In genomic region chr15:62186578-62186977, GRCh38 we compare ENCODE assay signal across 21 cellular contexts.
"Had no signal": no experiment of that assay in that cellular context is flagged by ENCODE, and none has a peak within 500 bp of the region (broad histone marks: within the 10 kb centered on the region; RNA-seq: fewer than 3 reads in every experiment).

No MANE protein-coding gene starts in this region.

- DNase-seq: stimulated activated CD4-positive, alpha-beta T cell treated with anti-CD3 and anti-CD28 coated beads, Interleukin-2, amount 100 ng/mL, for 48 hours; stimulated activated CD4-positive, alpha-beta T cell treated with anti-CD3 and anti-CD28 coated beads, Interleukin-4, amount 100 ng/mL, for 1 hour; stimulated activated CD4-positive, alpha-beta T cell treated with anti-CD3 and anti-CD28 coated beads, Interleukin-4, amount 100 ng/mL, for 24 hours; stimulated activated CD4-positive, alpha-beta T cell treated with anti-CD3 and anti-CD28 coated beads, Interleukin-4, amount 100 ng/mL, for 4 hours; stimulated activated CD8-positive, alpha-beta memory T cell treated with anti-CD3 and anti-CD28 coated beads, Interleukin-4, amount 100 ng/mL, for 48 hours; stimulated activated naive B cell treated with anti-CD40 and anti-IgM and Interleukin-4, amounts not matched to agents 10 μg/mL and 1 μg/mL and 100 μg/mL, for 72 hours; stimulated activated naive CD4-positive, alpha-beta T cell; stimulated activated naive CD4-positive, alpha-beta T cell treated with Interleukin-2 at 50 U/mL for 16 hours; stimulated activated naive CD8-positive, alpha-beta T cell treated with anti-CD3 and anti-CD28 coated beads, Interleukin-15, amount 100 ng/mL, for 72 hours; stimulated activated naive CD8-positive, alpha-beta T cell treated with anti-CD3 and anti-CD28 coated beads, Interleukin-15, Interleukin-2, amounts not matched to agents 100 U/mL and 50 U/mL, for 24 hours; stomach; substantia nigra; testis; thyroid gland; tibial artery; transverse colon; trophoblast cell; upper lobe of right lung; uterus had no signal

- ATAC-seq: stimulated activated effector memory CD8-positive, alpha-beta T cell treated with anti-CD3 and anti-CD28 coated beads, Interleukin-12 subunit alpha, Interleukin-12 subunit beta, amount 100 ng/mL, for 72 hours; stimulated activated memory B cell treated with anti-CD40 and anti-IgM and Interleukin-4, amounts not matched to agents 10 μg/mL and 1 μg/mL and 100 μg/mL, for 72 hours; stimulated activated naive B cell treated with anti-CD40 and anti-IgM and Interleukin-4, amounts not matched to agents 10 μg/mL and 1 μg/mL and 100 μg/mL, for 72 hours; stimulated activated naive CD8-positive, alpha-beta T cell treated with anti-CD3 and anti-CD28 coated beads, Interleukin-15, amount 100 ng/mL, for 72 hours; stimulated activated naive CD8-positive, alpha-beta T cell treated with anti-CD3 and anti-CD28 coated beads, Interleukin-15, Interleukin-2, amounts not matched to agents 100 U/mL and 50 U/mL, for 24 hours; upper lobe of right lung had no signal
